In the genomic region with DNA sequence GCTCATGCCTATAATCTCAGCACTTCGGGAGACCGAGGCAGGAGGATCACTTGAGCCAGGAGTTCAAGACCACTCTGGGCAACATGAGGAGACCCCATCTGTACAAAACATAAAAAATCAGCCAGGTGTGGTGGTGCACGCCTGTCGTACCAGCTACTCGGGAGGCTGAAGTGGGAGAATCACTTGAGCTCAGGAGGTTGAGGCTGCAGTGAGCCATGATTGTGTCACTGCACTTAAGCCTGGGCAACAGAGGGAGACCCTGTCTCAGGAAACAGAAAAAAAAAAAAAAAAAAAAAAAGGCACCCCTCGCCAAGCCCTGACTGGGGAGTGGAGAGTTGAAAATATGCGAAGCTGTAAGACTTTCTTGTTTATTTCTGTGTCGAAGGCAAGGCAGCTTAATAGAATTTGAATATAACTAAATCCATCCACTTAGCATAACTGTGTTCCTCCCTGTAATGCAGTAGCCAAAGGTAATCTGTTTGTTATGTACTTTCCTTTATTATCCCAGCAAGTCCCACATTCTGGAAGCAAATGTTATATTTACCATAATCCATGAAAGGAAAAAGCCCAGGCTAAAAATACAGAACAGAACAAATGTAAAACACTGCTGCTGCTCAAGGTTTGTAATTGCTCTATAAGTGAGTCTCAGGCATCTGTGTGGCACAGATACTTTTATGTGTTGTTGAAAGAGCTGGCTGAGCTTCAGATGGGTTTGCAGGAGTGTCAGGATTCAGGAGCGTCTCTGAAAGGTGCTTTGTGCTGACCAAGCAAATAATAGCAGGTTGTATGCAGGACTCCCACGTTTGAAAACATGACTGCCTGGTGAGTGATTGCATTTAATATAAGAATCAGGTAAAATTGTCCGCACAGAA, we compare ENCODE assay signal across 8 cellular contexts.
DNase-seq lines count a peak whose midpoint lies in the region; ATAC-seq and TF ChIP-seq lines count a peak whose summit lies in the region.

No MANE protein-coding gene starts in this region.

- peak overlapping the region; percentile 31 for H3K4me2 ChIP-seq in hepatocyte

- no peak overlapping the region for H3K4me3 ChIP-seq in hepatocyte

- H2AFZ ChIP-seq in hepatocyte = no peak overlapping the region

- DNase-seq in hepatocyte (ENCODE audit: low spot score) (no peak), NCI-H1436 treated with DMSO at 0.1 percent for 48 hours (lab: John Stamatoyannopoulos, UW) (no peak), NCI-H748 (lab: John Stamatoyannopoulos, UW; ENCODE audit: unreplicated experiment) (no peak), GOT3 (lab: John Stamatoyannopoulos, UW) (no peak), NCI-H69 (lab: John Stamatoyannopoulos, UW) (no peak)

- H3K27ac ChIP-seq in hepatocyte = peak overlapping the region; percentile 33

- H3K36me3 Mint-ChIP-seq in IgD-negative memory B cell = peaks cover 1% of the 10 kb centered on the region

- peaks cover 13% of the 10 kb centered on the region for H3K4me1 ChIP-seq in hepatocyte (ENCODE audit: insufficient read depth)

- H3K9me3 ChIP-seq in hepatocyte (ENCODE audit: low read depth) = no peaks in the 10 kb centered on the region

- ATAC-seq in GM18502 (IDR thresholded peaks at IDR 0.05; ENCODE audit: poor library complexity, unreplicated experiment) (peak; percentile 37), GM21786 (IDR thresholded peaks at IDR 0.05; ENCODE audit: unreplicated experiment) (peak; percentile 17)

- peak overlapping the region; percentile 16 to 94 (median 63) for H3K27ac Mint-ChIP-seq in IgD-negative memory B cell

- no peak for TF ChIP-seq CTCF in hepatocyte (IDR thresholded peaks at IDR 0.05; ENCODE audit: poor library complexity)

- H3K4me3 Mint-ChIP-seq in IgD-negative memory B cell = peak overlapping the region; percentile 30 to 87 (median 64)

- H3K4me1 Mint-ChIP-seq in IgD-negative memory B cell = peaks cover 62 to 80% (median 66%) of the 10 kb centered on the region in 3 donors

- 79% methylated on average over 11 of the region's 11 CpGs for WGBS in hepatocyte (ENCODE audit: low lambda C conversion rate, missing lambda C conversion rate)

- H3K27me3 Mint-ChIP-seq in IgD-negative memory B cell = no peaks in the 10 kb centered on the region

- no peaks in the 10 kb centered on the region for H3K9me3 Mint-ChIP-seq in IgD-negative memory B cell

- H3K9me2 ChIP-seq in hepatocyte (replicated peaks; ENCODE audit: insufficient read depth) = no peaks in the 10 kb centered on the region

- no peaks in the 10 kb centered on the region for H3K36me3 ChIP-seq in hepatocyte (replicated peaks; ENCODE audit: insufficient read depth, low read depth)

- no peaks in the 10 kb centered on the region for H4K20me1 ChIP-seq in hepatocyte (ENCODE audit: insufficient read depth, poor library complexity, severe bottlenecking)

- H3K79me2 ChIP-seq in hepatocyte = no peaks in the 10 kb centered on the region

- H3K27me3 ChIP-seq in hepatocyte = no peaks in the 10 kb centered on the region
